In the genomic region with DNA sequence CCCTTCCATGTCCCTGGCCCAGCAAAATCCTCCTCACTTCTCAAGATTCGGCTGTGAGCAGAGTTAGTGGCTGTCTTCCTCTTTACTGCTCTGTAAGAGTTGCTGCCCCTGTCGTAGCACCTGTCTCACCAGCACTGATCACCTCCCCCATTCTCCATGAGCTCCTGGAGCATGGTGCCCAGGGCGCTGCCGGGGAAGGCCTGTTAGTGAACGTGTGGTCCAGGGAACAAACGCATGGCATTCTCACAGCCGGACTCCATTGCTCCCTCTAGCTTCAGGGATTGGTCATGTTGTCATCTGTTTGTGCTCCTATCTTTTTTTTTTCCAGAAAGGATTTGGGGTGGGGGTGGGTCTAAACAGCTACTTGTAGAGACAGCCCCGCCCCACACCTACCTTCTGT, we compare ENCODE assay signal across 11 cellular contexts.
DNase-seq lines count a peak whose midpoint lies in the region; ATAC-seq and TF ChIP-seq lines count a peak whose summit lies in the region.
"Had no signal": no experiment of that assay in that cellular context is flagged by ENCODE, and none has a peak within 500 bp of the region (broad histone marks: within the 10 kb centered on the region; RNA-seq: fewer than 3 reads in every experiment).

No MANE protein-coding gene starts in this region.

- no peak overlapping the region for H3K4me3 Mint-ChIP-seq in activated T-cell treated with anti-CD3 and anti-CD28 coated beads, Interleukin-2, amount 50 U/mL, for 24 hours
- H3K4me3 Mint-ChIP-seq in stimulated activated naive B cell treated with anti-CD40 and anti-IgM and Interleukin-4, amounts not matched to agents 10 μg/mL and 1 μg/mL and 100 μg/mL, for 72 hours, result no peak overlapping the region
- H3K4me3 Mint-ChIP-seq: B cell had no signal

- peak overlapping the region; percentile 28 for H3K27ac Mint-ChIP-seq in activated T-cell treated with anti-CD3 and anti-CD28 coated beads, Interleukin-2, amount 50 U/mL, for 24 hours
- peak overlapping the region; percentile 79 for H3K27ac Mint-ChIP-seq in stimulated activated naive B cell treated with anti-CD40 and anti-IgM and Interleukin-4, amounts not matched to agents 10 μg/mL and 1 μg/mL and 100 μg/mL, for 72 hours
- H3K27ac Mint-ChIP-seq: B cell had no signal

- H3K9me3 Mint-ChIP-seq in activated T-cell treated with anti-CD3 and anti-CD28 coated beads, Interleukin-2, amount 50 U/mL, for 24 hours, result no peaks in the 10 kb centered on the region
- H3K9me3 Mint-ChIP-seq in stimulated activated naive B cell treated with anti-CD40 and anti-IgM and Interleukin-4, amounts not matched to agents 10 μg/mL and 1 μg/mL and 100 μg/mL, for 72 hours, result no peaks in the 10 kb centered on the region

- no peak for ATAC-seq in stimulated activated naive B cell treated with anti-CD40 and anti-IgM and Interleukin-4, amounts not matched to agents 10 μg/mL and 1 μg/mL and 100 μg/mL, for 72 hours (replicated peaks)
- no peak for ATAC-seq in HG03521 (IDR thresholded peaks at IDR 0.05; ENCODE audit: unreplicated experiment)
- ATAC-seq in HG03565 (IDR thresholded peaks at IDR 0.05; ENCODE audit: unreplicated experiment), result no peak

- no peak overlapping the region for H3K4me3 ChIP-seq in fibroblast of villous mesenchyme (ENCODE audit: low read depth, low read length)

- H3K36me3 Mint-ChIP-seq in activated T-cell treated with anti-CD3 and anti-CD28 coated beads, Interleukin-2, amount 50 U/mL, for 24 hours (ENCODE audit: low read depth), result peaks cover 12% of the 10 kb centered on the region
- H3K36me3 Mint-ChIP-seq in stimulated activated naive B cell treated with anti-CD40 and anti-IgM and Interleukin-4, amounts not matched to agents 10 μg/mL and 1 μg/mL and 100 μg/mL, for 72 hours, result peaks cover 25 to 52% of the 10 kb centered on the region in 2 donors

- in situ Hi-C loops in SK-MEL-5 (cut with HindIII; ENCODE audit: low pct_unique_long_range_greater_than_20kb, low sequenced_read_pairs), result no loop called here

- H3K4me1 Mint-ChIP-seq in activated T-cell treated with anti-CD3 and anti-CD28 coated beads, Interleukin-2, amount 50 U/mL, for 24 hours (ENCODE audit: low read depth), result peaks cover 15% of the 10 kb centered on the region
- H3K4me1 Mint-ChIP-seq in stimulated activated naive B cell treated with anti-CD40 and anti-IgM and Interleukin-4, amounts not matched to agents 10 μg/mL and 1 μg/mL and 100 μg/mL, for 72 hours, result peaks cover 35 to 36% of the 10 kb centered on the region in 2 donors

- peak; percentile 40 for TF ChIP-seq CTCF in fibroblast of villous mesenchyme (IDR thresholded peaks at IDR 0.05; ENCODE audit: insufficient read depth, low read depth, low read length)

- no peaks in the 10 kb centered on the region for H3K27me3 Mint-ChIP-seq in activated T-cell treated with anti-CD3 and anti-CD28 coated beads, Interleukin-2, amount 50 U/mL, for 24 hours
- H3K27me3 Mint-ChIP-seq in stimulated activated naive B cell treated with anti-CD40 and anti-IgM and Interleukin-4, amounts not matched to agents 10 μg/mL and 1 μg/mL and 100 μg/mL, for 72 hours, result no peaks in the 10 kb centered on the region
- H3K27me3 Mint-ChIP-seq: B cell had no signal

- no peak for DNase-seq in activated T-cell treated with anti-CD3 and anti-CD28 coated beads, Interleukin-2, amount 50 U/mL, for 24 hours
- no peak for DNase-seq in activated T-cell treated with anti-CD3 and anti-CD28 coated beads, Interleukin-2, amount 50 U/mL, for 1 hour
- DNase-seq in SK-MEL-5 (ENCODE audit: low read depth, low spot score), result peak; percentile 80
- no peak for DNase-seq in fibroblast of villous mesenchyme (ENCODE audit: low read depth)
- no peak for DNase-seq in stimulated activated naive B cell treated with anti-CD40 and anti-IgM and Interleukin-4, amounts not matched to agents 10 μg/mL and 1 μg/mL and 100 μg/mL, for 72 hours
- no peak for DNase-seq in CD1c-positive myeloid dendritic cell (ENCODE audit: extremely low spot score)
- DNase-seq: activated effector memory CD4-positive, alpha-beta T cell treated with anti-CD3 and anti-CD28 coated beads, Interleukin-2, amount 50 U/mL, for 16 hours; NCI-H1417 treated with DMSO at 0.1 percent for 48 hours had no signal
